ENCODE assay signal across 21 cellular contexts in the genomic region with DNA sequence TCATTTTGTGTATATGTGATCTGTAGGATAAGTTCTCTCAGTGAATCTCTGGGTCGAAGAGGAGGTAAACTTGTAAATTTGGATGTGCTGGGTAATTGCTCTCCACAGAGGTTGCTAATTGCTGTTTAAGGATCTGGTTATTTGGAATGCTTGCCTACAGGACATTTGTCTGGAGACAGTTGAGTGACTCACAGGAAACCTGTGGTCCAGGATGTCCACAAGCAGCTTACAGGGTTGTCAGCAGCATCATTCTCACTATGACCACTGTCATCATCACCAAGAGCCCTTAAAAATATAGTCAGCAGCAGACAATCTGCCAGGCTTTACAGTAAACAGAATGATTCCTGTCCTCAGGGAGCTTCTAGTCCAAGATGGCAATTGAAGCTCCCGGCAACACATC. TPM values are rescaled to one million over a fixed set of nuclear protein-coding genes. Genes with fewer than 3 reads are reported as not detected.
"Had no signal": no experiment of that assay in that cellular context is flagged by ENCODE, and none has a peak within 500 bp of the region (broad histone marks: within the 10 kb centered on the region; RNA-seq: fewer than 3 reads in every experiment).

No MANE protein-coding gene starts in this region.

- DNase-seq: activated naive CD4-positive, alpha-beta T cell; activated T-cell treated with anti-CD3 and anti-CD28 coated beads, Interleukin-2, amount 50 U/mL, for 24 hours; cortex of kidney; endodermal cell; esophagus squamous epithelium; head of caudate nucleus; hypothalamus; left cardiac atrium; ovary; stimulated activated CD4-positive, alpha-beta T cell treated with anti-CD3 and anti-CD28 coated beads, Interleukin-4, amount 100 ng/mL, for 24 hours; stimulated activated naive CD8-positive, alpha-beta T cell treated with anti-CD3 and anti-CD28 coated beads, Interleukin-15, Interleukin-2, amounts not matched to agents 100 U/mL and 50 U/mL, for 24 hours; thyroid gland had no signal

- H3K36me3 ChIP-seq: cardiac muscle cell, esophagus squamous epithelium, gastroesophageal sphincter, neutrophil, ovary, prostate gland, right atrium auricular region, thyroid gland had no signal

- H3K27ac ChIP-seq: cardiac muscle cell, esophagus squamous epithelium, gastroesophageal sphincter, neutrophil, ovary, prostate gland, right atrium auricular region, thyroid gland had no signal

- H3K27me3 ChIP-seq: cardiac muscle cell, neutrophil, ovary, right atrium auricular region, thyroid gland had no signal

- H3K4me3 ChIP-seq: cardiac muscle cell, esophagus squamous epithelium, gastroesophageal sphincter, ovary, prostate gland, right atrium auricular region, thyroid gland had no signal

- ATAC-seq: gastroesophageal sphincter; left cardiac atrium; stimulated activated naive CD8-positive, alpha-beta T cell treated with anti-CD3 and anti-CD28 coated beads, Interleukin-15, Interleukin-2, amounts not matched to agents 100 U/mL and 50 U/mL, for 24 hours; WTC11 had no signal

RNA-seq across cellular contexts. Expression of a gene that starts 31.2 kb away (rescaled TPM):
- total RNA-seq: myocyte had no signal

RNA-seq across cellular contexts. Expression of a gene that starts 53.8 kb away (rescaled TPM):
- total RNA-seq: activated T-helper 2 cell treated with anti-CD3 and anti-CD28 coated beads, Interferon-gamma antibody, Interleukin-2, Interleukin-4, amounts not matched to agents 10 μg/mL and 5 μg/mL and 100 μg/mL, durations not matched to agents 14 hours and 24 hours and 36 hours; cardiac muscle cell; myocyte; subcutaneous adipose tissue had no signal
